ENCODE assay signal across 1 cellular context in genomic region chr5:178207917-178208280, GRCh38.
TF ChIP-seq lines count a peak whose summit lies in the region.

No MANE protein-coding gene starts in this region.

TF ChIP-seq in SK-N-SH treated with all-trans-retinoic acid at 6 μM for 48 hours, 23 proteins besides CTCF, POLR2A, EP300 and RAD21 (continued from another document):
- TF ChIP-seq TSHZ2 (CRISPR knock-in tag; IDR thresholded peaks at IDR 0.05) (no peak), CSDC2 (CRISPR knock-in tag; IDR thresholded peaks at IDR 0.05) (no peak), ESRRG (CRISPR knock-in tag; IDR thresholded peaks at IDR 0.05) (no peak), PPARA (CRISPR knock-in tag; IDR thresholded peaks at IDR 0.05; ENCODE audit: borderline replicate concordance) (no peak)
